ENCODE assay signal across 33 cellular contexts in the genomic region with DNA sequence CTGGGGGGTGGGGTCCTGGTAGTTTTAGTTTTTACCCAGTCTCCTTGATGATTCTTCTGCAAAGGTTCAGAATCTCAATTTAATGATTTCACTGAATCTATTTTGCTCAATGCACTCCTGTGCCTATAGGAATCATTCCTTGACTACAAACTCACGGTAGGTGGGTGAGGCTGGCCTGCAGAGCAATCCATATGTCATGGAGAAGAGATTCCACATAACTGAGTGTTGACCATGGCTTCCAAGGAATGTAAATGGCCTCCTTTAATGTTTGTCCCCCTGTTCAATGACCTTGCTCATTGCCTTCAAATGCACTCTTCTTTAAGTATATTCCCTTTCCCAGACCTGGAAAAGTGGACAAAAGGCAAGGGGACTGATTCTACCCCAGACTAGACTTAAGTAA. TPM values are rescaled to one million over a fixed set of nuclear protein-coding genes. Genes with fewer than 3 reads are reported as not detected.
"Had no signal": no experiment of that assay in that cellular context is flagged by ENCODE, and none has a peak within 500 bp of the region (broad histone marks: within the 10 kb centered on the region; RNA-seq: fewer than 3 reads in every experiment).

No MANE protein-coding gene starts in this region.

- H3K4me1 Mint-ChIP-seq: activated CD4-positive, alpha-beta T cell treated with anti-CD3 and anti-CD28 coated beads for 36 hours; activated CD4-positive, alpha-beta T cell treated with anti-CD3 and anti-CD28 coated beads, Interleukin-2, amount 10 ng/mL, durations not matched to agents 7 days and 5 days had no signal

- H3K9ac ChIP-seq: SK-N-SH had no signal

- H3K36me3 Mint-ChIP-seq: activated naive CD4-positive, alpha-beta T cell treated with anti-CD3 and anti-CD28 coated beads, Interleukin-2, amount 50 U/mL, for 72 hours; brain had no signal

- H3K36me3 ChIP-seq: adrenal gland, Peyer's patch had no signal

- H3K27ac ChIP-seq: adrenal gland, Peyer's patch, SJSA1 had no signal

- H3K27ac Mint-ChIP-seq: activated CD4-positive, alpha-beta T cell treated with anti-CD3 and anti-CD28 coated beads for 36 hours; activated CD4-positive, alpha-beta T cell treated with anti-CD3 and anti-CD28 coated beads, Interleukin-2, amount 10 ng/mL, durations not matched to agents 7 days and 5 days; activated CD8-positive, alpha-beta T cell treated with anti-CD3 and anti-CD28 coated beads, Interleukin-2, amount 10 ng/mL, durations not matched to agents 7 days and 5 days; activated naive CD4-positive, alpha-beta T cell treated with anti-CD3 and anti-CD28 coated beads for 36 hours; activated naive CD4-positive, alpha-beta T cell treated with anti-CD3 and anti-CD28 coated beads, Interleukin-2, amount 50 U/mL, for 72 hours; activated T-helper 1 cell treated with anti-CD3 and anti-CD28 coated beads, Interleukin-12 subunit alpha, Interleukin-12 subunit beta, Interleukin-2, Interleukin-4 antibody, amounts not matched to agents 30 ng/mL and 10 ng/mL and 1 ng/mL, durations not matched to agents 14 hours and 24 hours and 36 hours; brain; T-helper 1 cell treated with Interleukin-12 subunit alpha and Interleukin-12 subunit beta and Interleukin-4 antibody, amounts not matched to agents 30 μg/mL and 1 μg/mL, for 36 hours; T-helper 2 cell treated with Interferon-gamma antibody and Interleukin-4, amounts not matched to agents 5 μg/mL and 100 μg/mL, for 36 hours; WTC11 had no signal

- H3K4me3 Mint-ChIP-seq: activated CD4-positive, alpha-beta T cell treated with anti-CD3 and anti-CD28 coated beads for 36 hours; activated CD4-positive, alpha-beta T cell treated with anti-CD3 and anti-CD28 coated beads, Interleukin-2, amount 10 ng/mL, durations not matched to agents 7 days and 5 days; activated CD8-positive, alpha-beta T cell treated with anti-CD3 and anti-CD28 coated beads, Interleukin-2, amount 10 ng/mL, durations not matched to agents 7 days and 5 days; activated naive CD4-positive, alpha-beta T cell treated with anti-CD3 and anti-CD28 coated beads for 36 hours; activated T-cell treated with anti-CD3 and anti-CD28 coated beads, Interleukin-2, amount 50 U/mL, for 4 hours; activated T-helper 1 cell treated with anti-CD3 and anti-CD28 coated beads, Interleukin-12 subunit alpha, Interleukin-12 subunit beta, Interleukin-2, Interleukin-4 antibody, amounts not matched to agents 30 ng/mL and 10 ng/mL and 1 ng/mL, durations not matched to agents 14 hours and 24 hours and 36 hours; brain; T-helper 1 cell treated with Interleukin-12 subunit alpha and Interleukin-12 subunit beta and Interleukin-4 antibody, amounts not matched to agents 30 μg/mL and 1 μg/mL, for 36 hours; T-helper 2 cell treated with Interferon-gamma antibody and Interleukin-4, amounts not matched to agents 5 μg/mL and 100 μg/mL, for 36 hours; WTC11 had no signal

- DNase-seq: activated CD4-positive, alpha-beta T cell treated with anti-CD3 and anti-CD28 coated beads for 36 hours; activated CD4-positive, alpha-beta T cell treated with anti-CD3 and anti-CD28 coated beads, Interleukin-2, amount 10 ng/mL, durations not matched to agents 7 days and 5 days; activated CD4-positive, alpha-beta T cell treated with anti-CD3 and anti-CD28 coated beads, Interleukin-2, amount 50 U/mL, for 48 hours; activated CD8-positive, alpha-beta T cell treated with anti-CD3 and anti-CD28 coated beads, Interleukin-2, amount 10 ng/mL, durations not matched to agents 7 days and 5 days; activated gamma-delta T cell treated with Interleukin-2 at 50 U/mL for 16 hours; activated naive CD4-positive, alpha-beta T cell treated with anti-CD3 and anti-CD28 coated beads for 36 hours; activated T-cell treated with anti-CD3 and anti-CD28 coated beads, Interleukin-2, amount 50 U/mL, for 4 hours; adrenal gland; caudate nucleus; cerebellar nuclear complex; MM.1S; MV-4-11; NCI-H1092; NCI-H1436 treated with DMSO at 0.1 percent for 48 hours; NCI-H1694 treated with DMSO at 0.1 percent for 48 hours; NCI-H2029; NCI-H345; NCI-H524 treated with DMSO at 0.1 percent for 48 hours; NK-92 treated with Interleukin-12 subunit alpha and Interleukin-12 subunit beta, amount 100 ng/mL, for 24 hours; PC-3; Peyer's patch; RPMI8226; SHP77 treated with DMSO at 0.1 percent for 48 hours; SK-N-SH had no signal

- FAIRE-seq: bronchial epithelial cell had no signal

- H3K27me3 ChIP-seq: adrenal gland, Peyer's patch, SJSA1 had no signal

- H3K9me3 Mint-ChIP-seq: activated CD4-positive, alpha-beta T cell treated with anti-CD3 and anti-CD28 coated beads, Interleukin-2, amount 10 ng/mL, durations not matched to agents 7 days and 5 days; activated naive CD4-positive, alpha-beta T cell treated with anti-CD3 and anti-CD28 coated beads for 36 hours; activated naive CD4-positive, alpha-beta T cell treated with anti-CD3 and anti-CD28 coated beads, Interleukin-2, amount 50 U/mL, for 72 hours; activated T-cell treated with anti-CD3 and anti-CD28 coated beads, Interleukin-2, amount 50 U/mL, for 4 hours; activated T-helper 1 cell treated with anti-CD3 and anti-CD28 coated beads, Interleukin-12 subunit alpha, Interleukin-12 subunit beta, Interleukin-2, Interleukin-4 antibody, amounts not matched to agents 30 ng/mL and 10 ng/mL and 1 ng/mL, durations not matched to agents 14 hours and 24 hours and 36 hours; T-helper 1 cell treated with Interleukin-12 subunit alpha and Interleukin-12 subunit beta and Interleukin-4 antibody, amounts not matched to agents 30 μg/mL and 1 μg/mL, for 36 hours; T-helper 2 cell treated with Interferon-gamma antibody and Interleukin-4, amounts not matched to agents 5 μg/mL and 100 μg/mL, for 36 hours had no signal

- H3K4me1 ChIP-seq: adrenal gland, Peyer's patch had no signal

- H3K9me3 ChIP-seq: adrenal gland, Peyer's patch, SJSA1, SK-N-SH had no signal

- H3K4me3 ChIP-seq: adrenal gland, Peyer's patch, SJSA1 had no signal

- H3K4me2 ChIP-seq: SK-N-SH had no signal

RNA-seq across cellular contexts. Expression of gene FAP, which starts 12.5 kb away (rescaled TPM):
- total RNA-seq: activated CD4-positive, alpha-beta T cell treated with anti-CD3 and anti-CD28 coated beads for 36 hours; activated CD4-positive, alpha-beta T cell treated with anti-CD3 and anti-CD28 coated beads, Interleukin-2, amount 10 ng/mL, durations not matched to agents 7 days and 5 days; activated CD8-positive, alpha-beta T cell treated with anti-CD3 and anti-CD28 coated beads, Interleukin-2, amount 10 ng/mL, durations not matched to agents 7 days and 5 days; activated naive CD4-positive, alpha-beta T cell treated with anti-CD3 and anti-CD28 coated beads for 36 hours; activated T-cell treated with anti-CD3 and anti-CD28 coated beads, Interleukin-2, amount 50 U/mL, for 4 hours; activated T-helper 1 cell treated with anti-CD3 and anti-CD28 coated beads, Interleukin-12 subunit alpha, Interleukin-12 subunit beta, Interleukin-2, Interleukin-4 antibody, amounts not matched to agents 30 ng/mL and 10 ng/mL and 1 ng/mL, durations not matched to agents 14 hours and 24 hours and 36 hours; NCI-H460; PC-3; WTC11 had no signal
